In the genomic region with DNA sequence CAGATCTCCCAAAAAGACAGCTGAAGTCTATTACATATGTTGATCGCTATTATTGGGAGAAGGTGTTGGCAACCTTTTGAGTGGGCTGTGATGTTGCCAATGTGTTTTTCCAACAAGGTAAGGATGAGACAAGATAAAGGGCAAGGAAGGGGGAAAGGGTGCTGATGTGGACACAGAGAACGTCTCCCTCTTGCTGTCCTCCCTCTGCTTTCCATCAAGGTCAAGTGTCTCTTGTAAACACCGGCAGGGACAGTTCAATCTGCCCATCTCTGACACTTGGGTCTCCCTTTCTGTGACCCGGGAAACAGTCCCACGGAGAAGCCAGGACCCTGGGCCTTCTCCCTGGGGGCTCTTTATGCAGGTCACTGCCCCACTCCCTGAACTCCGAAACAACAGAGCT, we compare ENCODE assay signal across 30 cellular contexts.
A peak's percentile ranks its signal among the peaks of the same experiment; 100 is the strongest.
DNase-seq lines count a peak whose midpoint lies in the region; ATAC-seq and TF ChIP-seq lines count a peak whose summit lies in the region.
"Had no signal": no experiment of that assay in that cellular context is flagged by ENCODE, and none has a peak within 500 bp of the region (broad histone marks: within the 10 kb centered on the region; RNA-seq: fewer than 3 reads in every experiment).

No MANE protein-coding gene starts in this region.

- CTCF ChIA-PET in WTC11 (lab: Charles Lee), result interaction anchor here (1.8 kb wide), 1 partner anchor 221 kb away, joined by 5 read pairs; no protein-coding TSS in a partner anchor
- CTCF ChIA-PET in activated CD4-positive, alpha-beta T cell treated with anti-CD3 and anti-CD28 coated beads for 36 hours (lab: Charles Lee), result interaction anchor here (0.6 to 1.5 kb wide), 5 partner anchors 9 to 227 kb away, joined by 3 to 6 read pairs (median 3); no protein-coding TSS in a partner anchor

- TF ChIP-seq POLR2A in esophagus muscularis mucosa (IDR thresholded peaks at IDR 0.05; ENCODE audit: low read depth) (no peak), vagina (IDR thresholded peaks at IDR 0.05) (no peak)

- peak; percentile 6 for DNase-seq in DMS53 (lab: John Stamatoyannopoulos, UW)
- DNase-seq in DMS53 treated with DMSO at 0.1 percent for 48 hours (lab: John Stamatoyannopoulos, UW; ENCODE audit: unreplicated experiment), result no peak
- DNase-seq in esophagus muscularis mucosa (ENCODE audit: extremely low spot score), result no peak
- DNase-seq in right cardiac atrium, result no peak
- no peak for DNase-seq in vagina (ENCODE audit: extremely low spot score in 2 of 2)
- DNase-seq in WTC11 (ENCODE audit: low spot score), result no peak
- no peak for DNase-seq in activated CD4-positive, alpha-beta T cell treated with anti-CD3 and anti-CD28 coated beads for 36 hours
- no peak for DNase-seq in hepatic stellate cell (ENCODE audit: low spot score)
- DNase-seq: activated CD4-positive, alpha-beta T cell treated with anti-CD3 and anti-CD28 coated beads, Interleukin-2, amount 50 U/mL, for 4 hours; activated CD8-positive, alpha-beta memory T cell treated with anti-CD3 and anti-CD28 coated beads, Interleukin-2, amount 50 U/mL, for 4 hours; activated naive CD4-positive, alpha-beta T cell treated with anti-CD3 and anti-CD28 coated beads, Interleukin-2, amount 10 ng/mL, durations not matched to agents 7 days and 5 days; amygdala; CD4-positive, CD25-positive, alpha-beta regulatory T cell; effector memory CD4-positive, alpha-beta T cell; hippocampal formation; Kasumi-1; NCI-H1694 treated with DMSO at 0.1 percent for 48 hours; NCI-H510A; PC-9; SHP77 treated with DMSO at 0.1 percent for 48 hours; spleen; T1000 had no signal

- no peaks in the 10 kb centered on the region for H3K27me3 Mint-ChIP-seq in WTC11 (ENCODE audit: low read depth)
- H3K27me3 Mint-ChIP-seq in activated CD4-positive, alpha-beta T cell treated with anti-CD3 and anti-CD28 coated beads for 36 hours, result no peaks in the 10 kb centered on the region
- H3K27me3 Mint-ChIP-seq: activated naive CD4-positive, alpha-beta T cell treated with anti-CD3 and anti-CD28 coated beads, Interleukin-2, amount 10 ng/mL, durations not matched to agents 7 days and 5 days; CD4-positive, CD25-positive, alpha-beta regulatory T cell; type B pancreatic cell had no signal

- intact Hi-C loops in esophagus muscularis mucosa (cut with DNase I) (no loop called here), right cardiac atrium (cut with DNase I) (loop anchor here in 1 of 4 donors (5.0 kb wide), 1 partner anchor 221 kb away; no protein-coding TSS in a partner anchor), vagina (cut with DNase I) (no loop called here)
- intact Hi-C loops in activated CD4-positive, alpha-beta T cell treated with anti-CD3 and anti-CD28 coated beads for 36 hours (cut with DNase I, micrococcal nuclease), result no loop called here

- H3K9me3 ChIP-seq in esophagus muscularis mucosa, result peaks cover 0 to 6% (median 0%) of the 10 kb centered on the region in 4 donors
- H3K9me3 ChIP-seq in right cardiac atrium (ENCODE audit: control insufficient read depth, low read length), result no peaks in the 10 kb centered on the region
- no peaks in the 10 kb centered on the region for H3K9me3 ChIP-seq in vagina

- ATAC-seq in right cardiac atrium (peak in 1 of 2 donors; percentile 17), WTC11 (no peak)
- no peak for ATAC-seq in activated CD4-positive, alpha-beta T cell treated with anti-CD3 and anti-CD28 coated beads for 36 hours
- ATAC-seq: foreskin keratinocyte had no signal

- H3K36me3 ChIP-seq in esophagus muscularis mucosa (no peaks in the 10 kb centered on the region), vagina (no peaks in the 10 kb centered on the region)
- H3K36me3 ChIP-seq: breast epithelium, spleen had no signal

- H3K9me3 Mint-ChIP-seq in WTC11, result peaks cover 14% of the 10 kb centered on the region
- H3K9me3 Mint-ChIP-seq in activated CD4-positive, alpha-beta T cell treated with anti-CD3 and anti-CD28 coated beads for 36 hours (ENCODE audit: low read depth), result no peaks in the 10 kb centered on the region
- H3K9me3 Mint-ChIP-seq: activated naive CD4-positive, alpha-beta T cell treated with anti-CD3 and anti-CD28 coated beads, Interleukin-2, amount 10 ng/mL, durations not matched to agents 7 days and 5 days; activated T-helper 1 cell treated with anti-CD3 and anti-CD28 coated beads, Interleukin-12 subunit alpha, Interleukin-12 subunit beta, Interleukin-2, Interleukin-4 antibody, amounts not matched to agents 30 ng/mL and 10 ng/mL and 1 ng/mL, durations not matched to agents 14 hours and 24 hours and 36 hours; CD4-positive, CD25-positive, alpha-beta regulatory T cell; type B pancreatic cell had no signal

- 61% methylated on average over 6 of the region's 6 CpGs for WGBS in esophagus muscularis mucosa
- WGBS in right cardiac atrium, result 46% methylated on average over 6 of the region's 6 CpGs

- no peak overlapping the region for H3K4me3 Mint-ChIP-seq in WTC11
- no peak overlapping the region for H3K4me3 Mint-ChIP-seq in activated CD4-positive, alpha-beta T cell treated with anti-CD3 and anti-CD28 coated beads for 36 hours
- H3K4me3 Mint-ChIP-seq: activated naive CD4-positive, alpha-beta T cell treated with anti-CD3 and anti-CD28 coated beads, Interleukin-2, amount 10 ng/mL, durations not matched to agents 7 days and 5 days; activated T-helper 1 cell treated with anti-CD3 and anti-CD28 coated beads, Interleukin-12 subunit alpha, Interleukin-12 subunit beta, Interleukin-2, Interleukin-4 antibody, amounts not matched to agents 30 ng/mL and 10 ng/mL and 1 ng/mL, durations not matched to agents 14 hours and 24 hours and 36 hours; HFFc6; type B pancreatic cell had no signal

- peaks cover 1% of the 10 kb centered on the region; the same call in 1 of the 2 replicates for H3K36me3 Mint-ChIP-seq in WTC11
- no peaks in the 10 kb centered on the region for H3K36me3 Mint-ChIP-seq in activated CD4-positive, alpha-beta T cell treated with anti-CD3 and anti-CD28 coated beads for 36 hours (ENCODE audit: low read depth)
- H3K36me3 Mint-ChIP-seq: activated naive CD4-positive, alpha-beta T cell treated with anti-CD3 and anti-CD28 coated beads, Interleukin-2, amount 10 ng/mL, durations not matched to agents 7 days and 5 days; type B pancreatic cell had no signal

- TF ChIP-seq EP300 in esophagus muscularis mucosa (IDR thresholded peaks at IDR 0.05), result no peak

- H3K4me3 ChIP-seq in esophagus muscularis mucosa, result no peak overlapping the region
- no peak overlapping the region for H3K4me3 ChIP-seq in right cardiac atrium (ENCODE audit: low read length)
- H3K4me3 ChIP-seq in vagina, result no peak overlapping the region
- H3K4me3 ChIP-seq: breast epithelium, coronary artery, PC-9, spleen had no signal

- TF ChIP-seq CTCF in esophagus muscularis mucosa (IDR thresholded peaks at IDR 0.05) (no peak), vagina (IDR thresholded peaks at IDR 0.05) (no peak), WTC11 (IDR thresholded peaks at IDR 0.05) (no peak)

- H3K27me3 ChIP-seq in esophagus muscularis mucosa (no peaks in the 10 kb centered on the region), right cardiac atrium (ENCODE audit: control insufficient read depth, insufficient read depth) (no peaks in the 10 kb centered on the region), vagina (no peaks in the 10 kb centered on the region)
- H3K27me3 ChIP-seq: breast epithelium, foreskin keratinocyte, spleen had no signal

- H3K4me1 ChIP-seq in esophagus muscularis mucosa (peaks cover 10 to 48% (median 38%) of the 10 kb centered on the region in 4 donors), right cardiac atrium (ENCODE audit: control insufficient read depth, insufficient read depth, low read length) (peaks cover 1% of the 10 kb centered on the region), vagina (peaks cover 7% of the 10 kb centered on the region)
- H3K4me1 ChIP-seq: breast epithelium had no signal

- H3K27ac Mint-ChIP-seq in WTC11, result no peak overlapping the region
- no peak overlapping the region for H3K27ac Mint-ChIP-seq in activated CD4-positive, alpha-beta T cell treated with anti-CD3 and anti-CD28 coated beads for 36 hours
- H3K27ac Mint-ChIP-seq: activated naive CD4-positive, alpha-beta T cell treated with anti-CD3 and anti-CD28 coated beads, Interleukin-2, amount 10 ng/mL, durations not matched to agents 7 days and 5 days; activated T-helper 1 cell treated with anti-CD3 and anti-CD28 coated beads, Interleukin-12 subunit alpha, Interleukin-12 subunit beta, Interleukin-2, Interleukin-4 antibody, amounts not matched to agents 30 ng/mL and 10 ng/mL and 1 ng/mL, durations not matched to agents 14 hours and 24 hours and 36 hours; type B pancreatic cell had no signal

- H3K4me1 Mint-ChIP-seq in WTC11, result peaks cover 22% of the 10 kb centered on the region
- H3K4me1 Mint-ChIP-seq in activated CD4-positive, alpha-beta T cell treated with anti-CD3 and anti-CD28 coated beads for 36 hours, result peaks cover 7% of the 10 kb centered on the region

- POLR2A ChIA-PET in WTC11 (lab: Charles Lee), result no interaction called here
- POLR2A ChIA-PET in activated CD4-positive, alpha-beta T cell treated with anti-CD3 and anti-CD28 coated beads for 36 hours (lab: Charles Lee), result no interaction called here

- H3K27ac ChIP-seq in esophagus muscularis mucosa (replicated peaks in 1 of 4) (peak overlapping the region in 3 of 4 donors; percentile 9 to 36 (median 20)), right cardiac atrium (ENCODE audit: low read length) (peak overlapping the region; percentile 63), vagina (peak overlapping the region; percentile 63)
- H3K27ac ChIP-seq: 22Rv1, breast epithelium, coronary artery, foreskin keratinocyte, HL-60, PC-9, spleen had no signal
